11 cellular contexts compared by ENCODE assay signal in genomic region chr13:92483894-92484293, GRCh38.
"Had no signal": no experiment of that assay in that cellular context is flagged by ENCODE, and none has a peak within 500 bp of the region (broad histone marks: within the 10 kb centered on the region; RNA-seq: fewer than 3 reads in every experiment).

No MANE protein-coding gene starts in this region.

- DNase-seq: GM23248, GOT3, H7, H9, HCEC 1CT, HFFc6 had no signal

- H3K9ac ChIP-seq: GM23248 had no signal

- H2AFZ ChIP-seq: GM23248, GM23338 had no signal

- H3K27ac ChIP-seq: GM23248 had no signal

- FAIRE-seq: H1, H54 had no signal

- H3K4me3 ChIP-seq: GM23248, GM23338, HAP-1 had no signal

- H3K9me3 ChIP-seq: HAP-1 had no signal

- H3K4me1 ChIP-seq: HAP-1 had no signal

- H3K4me2 ChIP-seq: GM23338 had no signal

- H3K36me3 ChIP-seq: HAP-1 had no signal

- ATAC-seq: GM23338, HCT116 had no signal
